In the genomic region with DNA sequence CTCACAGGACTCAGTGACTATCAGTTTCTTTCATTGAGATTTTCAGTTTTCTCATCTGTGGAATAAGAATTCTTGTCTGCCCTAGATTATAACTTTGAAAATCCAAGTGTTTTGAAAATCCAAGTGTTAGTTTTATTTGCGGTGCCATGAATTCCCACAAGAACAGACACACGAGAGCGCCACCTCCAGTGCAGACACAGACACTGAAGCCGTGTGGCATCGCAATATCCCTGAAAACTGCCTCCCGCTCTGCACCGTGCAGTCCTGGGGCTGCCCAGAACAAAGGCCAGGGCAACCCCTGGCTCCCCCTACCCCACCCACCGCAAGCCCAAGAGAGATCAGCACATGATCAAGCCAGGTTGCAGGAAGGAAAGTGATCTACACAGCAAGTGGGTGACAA, we compare ENCODE assay signal across 2 cellular contexts.
TF ChIP-seq lines count a peak whose summit lies in the region.

No MANE protein-coding gene starts in this region.

TF ChIP-seq in GM23338, 12 proteins besides CTCF, POLR2A, EP300 and RAD21 (continued from another document):
- TF ChIP-seq, protein P1, sequence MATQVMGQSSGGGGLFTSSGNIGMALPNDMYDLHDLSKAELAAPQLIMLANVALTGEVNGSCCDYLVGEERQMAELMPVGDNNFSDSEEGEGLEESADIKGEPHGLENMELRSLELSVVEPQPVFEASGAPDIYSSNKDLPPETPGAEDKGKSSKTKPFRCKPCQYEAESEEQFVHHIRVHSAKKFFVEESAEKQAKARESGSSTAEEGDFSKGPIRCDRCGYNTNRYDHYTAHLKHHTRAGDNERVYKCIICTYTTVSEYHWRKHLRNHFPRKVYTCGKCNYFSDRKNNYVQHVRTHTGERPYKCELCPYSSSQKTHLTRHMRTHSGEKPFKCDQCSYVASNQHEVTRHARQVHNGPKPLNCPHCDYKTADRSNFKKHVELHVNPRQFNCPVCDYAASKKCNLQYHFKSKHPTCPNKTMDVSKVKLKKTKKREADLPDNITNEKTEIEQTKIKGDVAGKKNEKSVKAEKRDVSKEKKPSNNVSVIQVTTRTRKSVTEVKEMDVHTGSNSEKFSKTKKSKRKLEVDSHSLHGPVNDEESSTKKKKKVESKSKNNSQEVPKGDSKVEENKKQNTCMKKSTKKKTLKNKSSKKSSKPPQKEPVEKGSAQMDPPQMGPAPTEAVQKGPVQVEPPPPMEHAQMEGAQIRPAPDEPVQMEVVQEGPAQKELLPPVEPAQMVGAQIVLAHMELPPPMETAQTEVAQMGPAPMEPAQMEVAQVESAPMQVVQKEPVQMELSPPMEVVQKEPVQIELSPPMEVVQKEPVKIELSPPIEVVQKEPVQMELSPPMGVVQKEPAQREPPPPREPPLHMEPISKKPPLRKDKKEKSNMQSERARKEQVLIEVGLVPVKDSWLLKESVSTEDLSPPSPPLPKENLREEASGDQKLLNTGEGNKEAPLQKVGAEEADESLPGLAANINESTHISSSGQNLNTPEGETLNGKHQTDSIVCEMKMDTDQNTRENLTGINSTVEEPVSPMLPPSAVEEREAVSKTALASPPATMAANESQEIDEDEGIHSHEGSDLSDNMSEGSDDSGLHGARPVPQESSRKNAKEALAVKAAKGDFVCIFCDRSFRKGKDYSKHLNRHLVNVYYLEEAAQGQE (IDR thresholded peaks at IDR 0.05; ENCODE audit: unreplicated experiment) = no peak
- no peak for TF ChIP-seq EZH2phosphoT487 (IDR thresholded peaks at IDR 0.05; ENCODE audit: unreplicated experiment)

TF ChIP-seq in WTC11, 78 proteins besides CTCF, POLR2A, EP300 and RAD21 (continued from another document):
- TF ChIP-seq, protein P2, sequence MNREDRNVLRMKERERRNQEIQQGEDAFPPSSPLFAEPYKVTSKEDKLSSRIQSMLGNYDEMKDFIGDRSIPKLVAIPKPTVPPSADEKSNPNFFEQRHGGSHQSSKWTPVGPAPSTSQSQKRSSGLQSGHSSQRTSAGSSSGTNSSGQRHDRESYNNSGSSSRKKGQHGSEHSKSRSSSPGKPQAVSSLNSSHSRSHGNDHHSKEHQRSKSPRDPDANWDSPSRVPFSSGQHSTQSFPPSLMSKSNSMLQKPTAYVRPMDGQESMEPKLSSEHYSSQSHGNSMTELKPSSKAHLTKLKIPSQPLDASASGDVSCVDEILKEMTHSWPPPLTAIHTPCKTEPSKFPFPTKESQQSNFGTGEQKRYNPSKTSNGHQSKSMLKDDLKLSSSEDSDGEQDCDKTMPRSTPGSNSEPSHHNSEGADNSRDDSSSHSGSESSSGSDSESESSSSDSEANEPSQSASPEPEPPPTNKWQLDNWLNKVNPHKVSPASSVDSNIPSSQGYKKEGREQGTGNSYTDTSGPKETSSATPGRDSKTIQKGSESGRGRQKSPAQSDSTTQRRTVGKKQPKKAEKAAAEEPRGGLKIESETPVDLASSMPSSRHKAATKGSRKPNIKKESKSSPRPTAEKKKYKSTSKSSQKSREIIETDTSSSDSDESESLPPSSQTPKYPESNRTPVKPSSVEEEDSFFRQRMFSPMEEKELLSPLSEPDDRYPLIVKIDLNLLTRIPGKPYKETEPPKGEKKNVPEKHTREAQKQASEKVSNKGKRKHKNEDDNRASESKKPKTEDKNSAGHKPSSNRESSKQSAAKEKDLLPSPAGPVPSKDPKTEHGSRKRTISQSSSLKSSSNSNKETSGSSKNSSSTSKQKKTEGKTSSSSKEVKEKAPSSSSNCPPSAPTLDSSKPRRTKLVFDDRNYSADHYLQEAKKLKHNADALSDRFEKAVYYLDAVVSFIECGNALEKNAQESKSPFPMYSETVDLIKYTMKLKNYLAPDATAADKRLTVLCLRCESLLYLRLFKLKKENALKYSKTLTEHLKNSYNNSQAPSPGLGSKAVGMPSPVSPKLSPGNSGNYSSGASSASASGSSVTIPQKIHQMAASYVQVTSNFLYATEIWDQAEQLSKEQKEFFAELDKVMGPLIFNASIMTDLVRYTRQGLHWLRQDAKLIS (CRISPR knock-in tag; IDR thresholded peaks at IDR 0.05; ENCODE audit: borderline replicate concordance) = no peak
- TF ChIP-seq, protein P3, sequence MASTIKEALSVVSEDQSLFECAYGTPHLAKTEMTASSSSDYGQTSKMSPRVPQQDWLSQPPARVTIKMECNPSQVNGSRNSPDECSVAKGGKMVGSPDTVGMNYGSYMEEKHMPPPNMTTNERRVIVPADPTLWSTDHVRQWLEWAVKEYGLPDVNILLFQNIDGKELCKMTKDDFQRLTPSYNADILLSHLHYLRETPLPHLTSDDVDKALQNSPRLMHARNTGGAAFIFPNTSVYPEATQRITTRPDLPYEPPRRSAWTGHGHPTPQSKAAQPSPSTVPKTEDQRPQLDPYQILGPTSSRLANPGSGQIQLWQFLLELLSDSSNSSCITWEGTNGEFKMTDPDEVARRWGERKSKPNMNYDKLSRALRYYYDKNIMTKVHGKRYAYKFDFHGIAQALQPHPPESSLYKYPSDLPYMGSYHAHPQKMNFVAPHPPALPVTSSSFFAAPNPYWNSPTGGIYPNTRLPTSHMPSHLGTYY (CRISPR knock-in tag; IDR thresholded peaks at IDR 0.05) = no peak
- no peak for TF ChIP-seq NFE2L1 (CRISPR knock-in tag; IDR thresholded peaks at IDR 0.05)
- no peak for TF ChIP-seq RORB (CRISPR knock-in tag; IDR thresholded peaks at IDR 0.05)
- no peak for TF ChIP-seq TP53 (CRISPR knock-in tag; IDR thresholded peaks at IDR 0.05)
- no peak for TF ChIP-seq FOXK1 (CRISPR knock-in tag; IDR thresholded peaks at IDR 0.05)
- TF ChIP-seq, protein P4, sequence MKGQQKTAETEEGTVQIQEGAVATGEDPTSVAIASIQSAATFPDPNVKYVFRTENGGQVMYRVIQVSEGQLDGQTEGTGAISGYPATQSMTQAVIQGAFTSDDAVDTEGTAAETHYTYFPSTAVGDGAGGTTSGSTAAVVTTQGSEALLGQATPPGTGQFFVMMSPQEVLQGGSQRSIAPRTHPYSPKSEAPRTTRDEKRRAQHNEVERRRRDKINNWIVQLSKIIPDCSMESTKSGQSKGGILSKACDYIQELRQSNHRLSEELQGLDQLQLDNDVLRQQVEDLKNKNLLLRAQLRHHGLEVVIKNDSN (CRISPR knock-in tag; IDR thresholded peaks at IDR 0.05) = no peak
- TF ChIP-seq, protein P5, sequence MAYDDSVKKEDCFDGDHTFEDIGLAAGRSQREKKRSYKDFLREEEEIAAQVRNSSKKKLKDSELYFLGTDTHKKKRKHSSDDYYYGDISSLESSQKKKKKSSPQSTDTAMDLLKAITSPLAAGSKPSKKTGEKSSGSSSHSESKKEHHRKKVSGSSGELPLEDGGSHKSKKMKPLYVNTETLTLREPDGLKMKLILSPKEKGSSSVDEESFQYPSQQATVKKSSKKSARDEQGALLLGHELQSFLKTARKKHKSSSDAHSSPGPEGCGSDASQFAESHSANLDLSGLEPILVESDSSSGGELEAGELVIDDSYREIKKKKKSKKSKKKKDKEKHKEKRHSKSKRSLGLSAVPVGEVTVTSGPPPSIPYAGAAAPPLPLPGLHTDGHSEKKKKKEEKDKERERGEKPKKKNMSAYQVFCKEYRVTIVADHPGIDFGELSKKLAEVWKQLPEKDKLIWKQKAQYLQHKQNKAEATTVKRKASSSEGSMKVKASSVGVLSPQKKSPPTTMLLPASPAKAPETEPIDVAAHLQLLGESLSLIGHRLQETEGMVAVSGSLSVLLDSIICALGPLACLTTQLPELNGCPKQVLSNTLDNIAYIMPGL (CRISPR knock-in tag; IDR thresholded peaks at IDR 0.05) = no peak
- no peak for TF ChIP-seq ZBTB21 (CRISPR knock-in tag; IDR thresholded peaks at IDR 0.05; ENCODE audit: borderline replicate concordance)
- TF ChIP-seq SP1 (CRISPR knock-in tag; conservative IDR thresholded peaks at IDR 0.05) = no peak
- TF ChIP-seq ESRRA (CRISPR knock-in tag; IDR thresholded peaks at IDR 0.05; ENCODE audit: borderline replicate concordance) = no peak
- TF ChIP-seq, protein P6, sequence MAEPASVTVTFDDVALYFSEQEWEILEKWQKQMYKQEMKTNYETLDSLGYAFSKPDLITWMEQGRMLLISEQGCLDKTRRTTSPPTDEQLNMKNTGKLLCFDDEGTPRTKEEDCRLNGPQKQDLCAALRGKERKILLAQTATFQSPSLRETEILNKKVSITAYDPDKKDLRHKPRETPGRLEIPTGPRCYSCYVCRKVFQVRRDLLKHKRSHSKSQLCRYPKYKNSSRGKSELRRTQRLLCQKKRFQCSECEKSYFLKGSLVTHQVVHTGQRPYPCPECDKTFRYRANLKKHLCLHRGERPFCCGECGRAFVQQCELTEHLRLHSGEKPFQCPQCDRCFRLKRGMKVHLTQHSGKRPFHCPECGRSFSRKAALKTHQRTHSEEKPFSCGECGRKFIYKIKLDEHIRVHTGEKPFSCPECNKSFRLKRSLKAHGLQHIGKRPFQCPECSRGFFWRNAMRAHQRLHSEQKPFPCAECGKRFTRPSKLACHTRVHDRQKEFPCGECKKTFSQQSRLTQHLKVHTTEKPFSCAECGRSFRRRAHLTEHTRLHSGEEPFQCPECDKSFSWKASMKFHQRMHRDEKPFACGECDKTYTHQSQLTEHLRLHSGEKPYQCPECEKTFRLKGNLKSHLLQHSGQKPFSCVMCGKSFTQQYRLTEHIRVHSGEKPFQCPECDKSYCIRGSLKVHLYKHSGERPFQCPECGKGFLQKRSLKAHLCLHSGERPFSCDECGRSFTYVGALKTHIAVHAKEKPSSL (CRISPR knock-in tag; conservative IDR thresholded peaks at IDR 0.05) = no peak
- TF ChIP-seq, protein P7, sequence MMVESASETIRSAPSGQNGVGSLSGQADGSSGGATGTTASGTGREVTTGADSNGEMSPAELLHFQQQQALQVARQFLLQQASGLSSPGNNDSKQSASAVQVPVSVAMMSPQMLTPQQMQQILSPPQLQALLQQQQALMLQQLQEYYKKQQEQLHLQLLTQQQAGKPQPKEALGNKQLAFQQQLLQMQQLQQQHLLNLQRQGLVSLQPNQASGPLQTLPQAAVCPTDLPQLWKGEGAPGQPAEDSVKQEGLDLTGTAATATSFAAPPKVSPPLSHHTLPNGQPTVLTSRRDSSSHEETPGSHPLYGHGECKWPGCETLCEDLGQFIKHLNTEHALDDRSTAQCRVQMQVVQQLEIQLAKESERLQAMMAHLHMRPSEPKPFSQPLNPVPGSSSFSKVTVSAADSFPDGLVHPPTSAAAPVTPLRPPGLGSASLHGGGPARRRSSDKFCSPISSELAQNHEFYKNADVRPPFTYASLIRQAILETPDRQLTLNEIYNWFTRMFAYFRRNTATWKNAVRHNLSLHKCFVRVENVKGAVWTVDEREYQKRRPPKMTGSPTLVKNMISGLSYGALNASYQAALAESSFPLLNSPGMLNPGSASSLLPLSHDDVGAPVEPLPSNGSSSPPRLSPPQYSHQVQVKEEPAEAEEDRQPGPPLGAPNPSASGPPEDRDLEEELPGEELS (CRISPR knock-in tag; IDR thresholded peaks at IDR 0.05) = no peak
- TF ChIP-seq, protein P8, sequence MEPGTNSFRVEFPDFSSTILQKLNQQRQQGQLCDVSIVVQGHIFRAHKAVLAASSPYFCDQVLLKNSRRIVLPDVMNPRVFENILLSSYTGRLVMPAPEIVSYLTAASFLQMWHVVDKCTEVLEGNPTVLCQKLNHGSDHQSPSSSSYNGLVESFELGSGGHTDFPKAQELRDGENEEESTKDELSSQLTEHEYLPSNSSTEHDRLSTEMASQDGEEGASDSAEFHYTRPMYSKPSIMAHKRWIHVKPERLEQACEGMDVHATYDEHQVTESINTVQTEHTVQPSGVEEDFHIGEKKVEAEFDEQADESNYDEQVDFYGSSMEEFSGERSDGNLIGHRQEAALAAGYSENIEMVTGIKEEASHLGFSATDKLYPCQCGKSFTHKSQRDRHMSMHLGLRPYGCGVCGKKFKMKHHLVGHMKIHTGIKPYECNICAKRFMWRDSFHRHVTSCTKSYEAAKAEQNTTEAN (CRISPR knock-in tag; IDR thresholded peaks at IDR 0.05) = no peak
- no peak for TF ChIP-seq ZNF138 (CRISPR knock-in tag; conservative IDR thresholded peaks at IDR 0.05)
